ENCODE assay signal across 3 cellular contexts in genomic region chr1:22879445-22879844, GRCh38.
TF ChIP-seq lines count a peak whose summit lies in the region.

No MANE protein-coding gene starts in this region.

TF ChIP-seq in SK-N-SH, 30 proteins besides CTCF, POLR2A, EP300 and RAD21 (continued from another document):
- TF ChIP-seq RCOR1 (IDR thresholded peaks at IDR 0.05; ENCODE audit: low read length) (no peak), ZBTB33 (IDR thresholded peaks at IDR 0.05; ENCODE audit: borderline replicate concordance, low read depth) (no peak), IRF3 (IDR thresholded peaks at IDR 0.05; ENCODE audit: low read depth, low read length) (no peak), RFX5 (IDR thresholded peaks at IDR 0.05; ENCODE audit: low read length) (no peak), ELF1 (IDR thresholded peaks at IDR 0.05) (no peak), MAX (IDR thresholded peaks at IDR 0.05; ENCODE audit: low read depth) (no peak), EZH2phosphoT487 (IDR thresholded peaks at IDR 0.05; ENCODE audit: borderline replicate concordance, low read depth) (no peak), SIN3A (IDR thresholded peaks at IDR 0.05; ENCODE audit: borderline replicate concordance, low read depth, low read length) (no peak), SMC3 (IDR thresholded peaks at IDR 0.05; ENCODE audit: low read depth, low read length) (no peak), TEAD4 (IDR thresholded peaks at IDR 0.05; ENCODE audit: borderline replicate concordance, insufficient read depth) (no peak), TCF12 (IDR thresholded peaks at IDR 0.05) (no peak), FOXM1 (IDR thresholded peaks at IDR 0.05; ENCODE audit: low read depth) (no peak), RXRA (IDR thresholded peaks at IDR 0.05; ENCODE audit: borderline replicate concordance, low read depth) (no peak), CHD2 (IDR thresholded peaks at IDR 0.05; ENCODE audit: low read length, partially characterized antibody) (no peak)

TF ChIP-seq in SK-N-SH treated with all-trans-retinoic acid at 6 μM for 48 hours, 23 proteins besides CTCF, POLR2A, EP300 and RAD21 (continued from another document):
- TF ChIP-seq ZFP3 (CRISPR knock-in tag; IDR thresholded peaks at IDR 0.05) (no peak), ZNF8 (CRISPR knock-in tag; IDR thresholded peaks at IDR 0.05) (no peak), ARNTL (CRISPR knock-in tag; IDR thresholded peaks at IDR 0.05; ENCODE audit: borderline replicate concordance, low read depth) (no peak), TSHZ2 (CRISPR knock-in tag; IDR thresholded peaks at IDR 0.05) (no peak), CREB5 (CRISPR knock-in tag; IDR thresholded peaks at IDR 0.05; ENCODE audit: low read depth) (no peak), POU6F1 (CRISPR knock-in tag; IDR thresholded peaks at IDR 0.05; ENCODE audit: borderline replicate concordance, low read depth) (no peak)

TF ChIP-seq in HEK293, 187 proteins besides CTCF, POLR2A, EP300 and RAD21 (continued from another document):
- TF ChIP-seq ZNF10 (tag by site-specific recombination; IDR thresholded peaks at IDR 0.05) (no peak), ZNF768 (tag by site-specific recombination; IDR thresholded peaks at IDR 0.05) (peak; percentile 70; the same call in 1 of the 2 replicates), GLI2 (tag by site-specific recombination; IDR thresholded peaks at IDR 0.05; ENCODE audit: borderline replicate concordance, low read depth) (no peak), ZNF623 (tag by site-specific recombination; IDR thresholded peaks at IDR 0.05) (no peak), ZNF155 (tag by site-specific recombination; IDR thresholded peaks at IDR 0.05) (no peak), ZNF529 (tag by site-specific recombination; IDR thresholded peaks at IDR 0.05; ENCODE audit: insufficient replicate concordance) (no peak)
